In the genomic region with DNA sequence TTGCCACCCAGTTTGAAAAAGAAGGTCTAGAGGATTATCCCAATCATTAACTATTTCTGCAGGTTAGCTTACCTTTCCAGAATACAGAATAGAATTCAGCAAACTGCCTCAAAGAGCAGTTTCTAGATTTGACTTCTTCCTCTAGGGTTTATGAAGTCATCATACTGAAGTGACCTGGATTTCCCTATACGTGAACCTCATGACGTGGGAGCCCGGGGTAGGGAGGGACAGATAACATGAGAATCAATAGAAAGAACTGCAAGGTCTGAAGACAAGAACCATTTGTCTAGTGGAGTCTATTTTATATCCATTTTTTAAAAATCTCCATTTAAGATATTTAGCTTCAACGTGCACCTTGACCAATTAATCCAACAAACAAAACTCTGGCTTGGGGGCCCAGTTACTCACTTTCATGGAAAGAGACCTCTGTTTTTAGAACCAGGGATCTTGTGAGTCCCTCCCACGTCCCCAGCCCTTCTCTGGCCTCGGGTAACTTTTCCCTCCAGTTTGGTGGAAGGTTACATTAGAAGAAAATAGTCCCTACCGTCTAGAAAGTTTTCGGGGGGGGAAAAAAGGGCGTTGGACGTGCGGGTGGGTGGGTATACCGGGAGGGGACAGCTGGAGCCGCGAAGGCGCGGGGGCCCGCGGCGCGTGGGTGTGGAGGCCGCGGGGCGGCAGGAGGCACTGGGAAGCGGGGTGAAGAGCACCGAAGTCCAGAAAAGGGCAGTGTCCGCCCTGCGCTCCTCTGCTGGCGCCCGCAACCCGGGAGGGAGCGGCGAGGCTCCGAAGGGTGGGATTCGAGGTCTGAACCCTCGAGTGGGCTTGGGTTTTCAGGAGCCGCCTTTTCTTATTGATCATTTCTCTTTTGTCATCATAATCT, we compare ENCODE assay signal across 8 cellular contexts. TPM values are rescaled to one million over a fixed set of nuclear protein-coding genes. Genes with fewer than 3 reads are reported as not detected.
DNase-seq lines count a peak whose midpoint lies in the region; ATAC-seq, FAIRE-seq and TF ChIP-seq lines count a peak whose summit lies in the region.

No MANE protein-coding gene starts in this region.

- peak; percentile 89 to 93 (median 90) for ATAC-seq in pancreas
- no peak for ATAC-seq in GM21528 (IDR thresholded peaks at IDR 0.05; ENCODE audit: low FRiP score, unreplicated experiment)

- H3K4me3 ChIP-seq in left ventricle myocardium inferior: peak overlapping the region; percentile 75
- peak overlapping the region; percentile 33 to 63 (median 58) for H3K4me3 ChIP-seq in pancreas

- H3K9me3 ChIP-seq in left ventricle myocardium inferior (replicated peaks) (no peaks in the 10 kb centered on the region), pancreas (no peaks in the 10 kb centered on the region)

- peak; percentile 13 for DNase-seq in Daoy (ENCODE audit: low read depth)
- DNase-seq in NCI-H510A (lab: John Stamatoyannopoulos, UW): peak; percentile 50
- peak; percentile 41 for DNase-seq in left ventricle myocardium inferior
- DNase-seq in pancreas: peak in 5 of 6 donors; percentile 23 to 70 (median 43)
- no peak for DNase-seq in OCI-M1 (lab: John Stamatoyannopoulos, UW)
- DNase-seq in A172 (ENCODE audit: low spot score): no peak

- intact Hi-C loops in left ventricle myocardium inferior (cut with micrococcal nuclease): no loop called here
- intact Hi-C loops in pancreas (cut with DNase I): no loop called here

- no peaks in the 10 kb centered on the region for H3K36me3 ChIP-seq in left ventricle myocardium inferior
- H3K36me3 ChIP-seq in pancreas: no peaks in the 10 kb centered on the region

- TF ChIP-seq CTCF in left ventricle myocardium inferior (IDR thresholded peaks at IDR 0.05; ENCODE audit: borderline replicate concordance): no peak
- no peak for TF ChIP-seq CTCF in pancreas (IDR thresholded peaks at IDR 0.05)

- H3K4me1 ChIP-seq in left ventricle myocardium inferior (peaks cover 15% of the 10 kb centered on the region), pancreas (peaks cover 0 to 5% (median 0%) of the 10 kb centered on the region in 3 donors)

- FAIRE-seq in pancreas (lab: Jason Lieb, UNC): no peak

- no peaks in the 10 kb centered on the region for H3K27me3 ChIP-seq in left ventricle myocardium inferior (ENCODE audit: low read depth)
- H3K27me3 ChIP-seq in pancreas: no peaks in the 10 kb centered on the region

- peak overlapping the region; percentile 14 for H3K27ac ChIP-seq in adipose tissue (ENCODE audit: low read depth, low read length)
- H3K27ac ChIP-seq in left ventricle myocardium inferior (replicated peaks): peak overlapping the region; percentile 83
- peak overlapping the region; percentile 73 to 82 (median 76) for H3K27ac ChIP-seq in pancreas

- 1 to 4% (median 2%) methylated on average over 36 of the region's 36 CpGs for WGBS in adipose tissue, 3 donors
- WGBS in pancreas, 2 donors: 1 to 2% methylated on average over 36 of the region's 36 CpGs

RNA-seq across cellular contexts. Expression of gene POGZ, which starts 13.8 kb away (rescaled TPM):
- total RNA-seq in Daoy (2014; rRNA removed; shearing (Covaris generic)): 8.9 and 13.7 TPM in 2 replicates
- polyA plus RNA-seq in adipose tissue (10 to 100 TPM; 10.8 to 17.6 (median 16.8) TPM), pancreas (10 to 100 TPM; 30.4 to 45.6 TPM)
- total RNA-seq in left ventricle myocardium inferior (37.3 TPM), pancreas (10 to 100 TPM; 24.5 to 61.0 (median 32.4) TPM)
- total RNA-seq in A172 (2014; rRNA removed; shearing (Covaris generic)): 29.1 and 30.3 TPM in 2 replicates

RNA-seq across cellular contexts. Expression of gene CGN, which starts 38.1 kb away (rescaled TPM):
- total RNA-seq in Daoy (2014; rRNA removed; shearing (Covaris generic)): 3.5 and 4.1 TPM in 2 replicates
- 10 to 100 TPM in 1 of 3 donors, 1 to 10 TPM in 2; 2.0 to 28.7 (median 2.1) TPM for polyA plus RNA-seq in adipose tissue
- 0.52 TPM for total RNA-seq in left ventricle myocardium inferior
- 10 to 100 TPM; 26.9 to 47.5 (median 35.8) TPM for total RNA-seq in pancreas
- polyA plus RNA-seq in pancreas: 10 to 100 TPM; 40.6 to 63.2 TPM
- 0.93 and 3.2 TPM in 2 replicates for total RNA-seq in A172 (2014; rRNA removed; shearing (Covaris generic))

Comparison
In these comparisons a context has a peak if more than half of its experiments do, and no peak if none do; other contexts are left out.
1. DNase-seq: peak in Daoy (single experiment), NCI-H510A (single experiment), left ventricle myocardium inferior (single experiment) and pancreas (5 of 6); none in OCI-M1 (single experiment) and A172 (single experiment).
2. H3K27ac ChIP-seq: peak in every context shown above with its lines; median percentile 83 in left ventricle myocardium inferior; 76 in pancreas; 14 in adipose tissue.